Comparison of ENCODE assay signal across 28 cellular contexts in the genomic region with DNA sequence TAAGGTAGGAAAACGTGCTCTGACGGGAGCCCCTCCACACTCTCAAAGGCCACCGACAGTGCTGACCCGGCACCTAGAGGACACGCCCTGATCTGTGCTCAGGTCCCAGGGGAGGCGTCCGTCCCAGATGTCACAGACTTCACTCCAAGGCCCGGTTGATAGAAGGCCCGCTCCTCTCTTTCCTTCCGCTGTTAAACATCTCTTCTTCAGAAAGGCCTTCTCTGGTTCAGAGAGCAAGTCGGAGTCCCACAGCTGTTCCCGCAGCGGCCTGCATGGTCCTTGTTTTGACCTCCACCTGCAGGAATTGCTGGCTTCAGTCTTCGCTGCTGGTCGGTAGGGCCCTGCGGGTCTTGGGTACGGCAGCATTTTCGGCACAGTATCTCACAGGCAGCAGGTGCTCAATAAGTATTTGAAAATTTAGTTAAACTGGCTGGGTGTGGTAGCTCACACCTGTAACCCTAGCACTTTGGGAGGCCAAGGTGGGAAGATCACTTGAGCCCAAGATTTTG.
"Had no signal": no experiment of that assay in that cellular context is flagged by ENCODE, and none has a peak within 500 bp of the region (broad histone marks: within the 10 kb centered on the region; RNA-seq: fewer than 3 reads in every experiment).

No MANE protein-coding gene starts in this region.

- ATAC-seq: activated CD4-positive, CD25-positive, alpha-beta regulatory T cell treated with anti-CD3 and anti-CD28 coated beads, Interleukin-2, amount 50 U/mL, for 24 hours; activated naive CD4-positive, alpha-beta T cell treated with anti-CD3 and anti-CD28 coated beads, Interleukin-2, amount 50 U/mL, for 72 hours; activated T-helper 17 cell treated with anti-CD3 and anti-CD28 coated beads, Interleukin-2, amount 50 U/mL, for 72 hours; gastrocnemius medialis; mucosa of descending colon; natural killer cell treated with Interleukin-12 subunit alpha and Interleukin-12 subunit beta and Interleukin-15 and Interleukin-18, amount 100 ng/mL, for 72 hours; psoas muscle had no signal

- H3K36me3 ChIP-seq: colonic mucosa, gastrocnemius medialis, left ventricle myocardium inferior, ovary, tibial nerve had no signal

- H3K4me3 ChIP-seq: colonic mucosa, gastrocnemius medialis, left ventricle myocardium inferior, lung, mucosa of descending colon, ovary, psoas muscle, tibial nerve had no signal

- FAIRE-seq: islet of Langerhans, TTC549 had no signal

- DNase-seq: activated CD4-positive, alpha-beta memory T cell treated with anti-CD3 and anti-CD28 coated beads for 36 hours; activated CD4-positive, alpha-beta T cell treated with anti-CD3 and anti-CD28 coated beads, Interleukin-2, amount 10 ng/mL, durations not matched to agents 24 days and 14 days; activated CD8-positive, alpha-beta memory T cell treated with anti-CD3 and anti-CD28 coated beads, Interleukin-2, amount 50 U/mL, for 4 hours; activated gamma-delta T cell treated with Interleukin-2 at 50 U/mL for 16 hours; activated T-cell treated with anti-CD3 and anti-CD28 coated beads, Interleukin-2, amount 50 U/mL, for 1 hour; cerebellar nuclear complex; colonic mucosa; effector CD8-positive, alpha-beta T cell; erythroblast; gastrocnemius medialis; glutamatergic neuron; left ventricle myocardium inferior; mucosa of descending colon; psoas muscle; stimulated activated CD4-positive, alpha-beta T cell treated with anti-CD3 and anti-CD28 coated beads, Interleukin-15, amount 100 ng/mL, for 24 hours; stimulated activated CD4-positive, alpha-beta T cell treated with anti-CD3 and anti-CD28 coated beads, Interleukin-2, amount 100 ng/mL, for 24 hours; stimulated activated naive CD4-positive, alpha-beta T cell treated with Interleukin-2 at 50 U/mL for 16 hours; T-helper 9 cell had no signal

- H3K27ac ChIP-seq: colonic mucosa, gastrocnemius medialis, left ventricle myocardium inferior, ovary, psoas muscle, tibial nerve, VCaP had no signal

- H3K9me3 ChIP-seq: colonic mucosa, gastrocnemius medialis, left ventricle myocardium inferior, mucosa of descending colon, ovary, psoas muscle, tibial nerve had no signal

- H3K27me3 ChIP-seq: colonic mucosa, gastrocnemius medialis, ovary, tibial nerve had no signal

- H3K36me3 Mint-ChIP-seq: activated CD4-positive, alpha-beta memory T cell treated with anti-CD3 and anti-CD28 coated beads for 36 hours had no signal

- H3K27ac Mint-ChIP-seq: activated CD4-positive, alpha-beta memory T cell treated with anti-CD3 and anti-CD28 coated beads for 36 hours; activated CD4-positive, alpha-beta T cell treated with anti-CD3 and anti-CD28 coated beads, Interleukin-2, amount 10 ng/mL, durations not matched to agents 24 days and 14 days; activated naive CD4-positive, alpha-beta T cell treated with anti-CD3 and anti-CD28 coated beads, Interleukin-2, amount 50 U/mL, for 72 hours; activated T-helper 17 cell treated with anti-CD3 and anti-CD28 coated beads, Interleukin-2, amount 50 U/mL, for 72 hours; natural killer cell treated with Interleukin-12 subunit alpha and Interleukin-12 subunit beta and Interleukin-15 and Interleukin-18, amount 100 ng/mL, for 72 hours had no signal

- H3K4me3 Mint-ChIP-seq: activated CD4-positive, alpha-beta memory T cell treated with anti-CD3 and anti-CD28 coated beads for 36 hours; activated CD4-positive, alpha-beta T cell treated with anti-CD3 and anti-CD28 coated beads, Interleukin-2, amount 10 ng/mL, durations not matched to agents 24 days and 14 days; activated T-helper 17 cell treated with anti-CD3 and anti-CD28 coated beads, Interleukin-2, amount 50 U/mL, for 72 hours; natural killer cell treated with Interleukin-12 subunit alpha and Interleukin-12 subunit beta and Interleukin-15 and Interleukin-18, amount 100 ng/mL, for 72 hours had no signal

- H3K4me1 ChIP-seq: colonic mucosa, gastrocnemius medialis, left ventricle myocardium inferior, psoas muscle, tibial nerve had no signal

- H3K9me3 Mint-ChIP-seq: activated CD4-positive, alpha-beta memory T cell treated with anti-CD3 and anti-CD28 coated beads for 36 hours; activated CD4-positive, alpha-beta T cell treated with anti-CD3 and anti-CD28 coated beads, Interleukin-2, amount 10 ng/mL, durations not matched to agents 24 days and 14 days; activated T-helper 17 cell treated with anti-CD3 and anti-CD28 coated beads, Interleukin-2, amount 50 U/mL, for 72 hours; natural killer cell treated with Interleukin-12 subunit alpha and Interleukin-12 subunit beta and Interleukin-15 and Interleukin-18, amount 100 ng/mL, for 72 hours had no signal
